2 cellular contexts compared by ENCODE assay signal in the genomic region with DNA sequence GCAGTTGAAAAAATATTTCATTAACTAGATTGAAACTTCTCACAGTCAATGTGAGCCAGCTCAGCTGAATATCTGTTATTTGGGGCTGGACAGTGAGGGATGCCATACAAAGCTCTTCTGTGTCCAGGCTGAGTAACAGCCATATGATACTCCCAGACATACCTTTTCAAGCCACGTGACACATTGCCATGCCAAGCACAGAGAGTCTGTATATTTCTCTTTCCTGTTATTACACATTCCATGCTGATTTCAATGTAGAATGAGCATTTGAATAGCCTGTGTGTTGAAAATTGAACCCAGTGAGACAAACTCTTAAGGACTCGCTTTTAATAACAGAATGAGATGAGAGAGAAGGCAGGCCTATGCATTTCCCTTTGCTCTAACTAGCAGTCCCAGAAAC.
TF ChIP-seq lines count a peak whose summit lies in the region.

No MANE protein-coding gene starts in this region.

TF ChIP-seq in SK-N-SH, 30 proteins besides CTCF, POLR2A, EP300 and RAD21 (continued from another document):
- TF ChIP-seq, protein P1, sequence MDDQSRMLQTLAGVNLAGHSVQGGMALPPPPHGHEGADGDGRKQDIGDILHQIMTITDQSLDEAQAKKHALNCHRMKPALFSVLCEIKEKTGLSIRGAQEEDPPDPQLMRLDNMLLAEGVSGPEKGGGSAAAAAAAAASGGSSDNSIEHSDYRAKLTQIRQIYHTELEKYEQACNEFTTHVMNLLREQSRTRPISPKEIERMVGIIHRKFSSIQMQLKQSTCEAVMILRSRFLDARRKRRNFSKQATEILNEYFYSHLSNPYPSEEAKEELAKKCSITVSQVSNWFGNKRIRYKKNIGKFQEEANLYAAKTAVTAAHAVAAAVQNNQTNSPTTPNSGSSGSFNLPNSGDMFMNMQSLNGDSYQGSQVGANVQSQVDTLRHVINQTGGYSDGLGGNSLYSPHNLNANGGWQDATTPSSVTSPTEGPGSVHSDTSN (IDR thresholded peaks at IDR 0.05), result 0 out of 2 replicates have a peak, but pooled peaks have one; percentile 25
- TF ChIP-seq, protein P2, sequence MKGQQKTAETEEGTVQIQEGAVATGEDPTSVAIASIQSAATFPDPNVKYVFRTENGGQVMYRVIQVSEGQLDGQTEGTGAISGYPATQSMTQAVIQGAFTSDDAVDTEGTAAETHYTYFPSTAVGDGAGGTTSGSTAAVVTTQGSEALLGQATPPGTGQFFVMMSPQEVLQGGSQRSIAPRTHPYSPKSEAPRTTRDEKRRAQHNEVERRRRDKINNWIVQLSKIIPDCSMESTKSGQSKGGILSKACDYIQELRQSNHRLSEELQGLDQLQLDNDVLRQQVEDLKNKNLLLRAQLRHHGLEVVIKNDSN (IDR thresholded peaks at IDR 0.05; ENCODE audit: borderline replicate concordance, low read depth), result peak; percentile 83

TF ChIP-seq in endothelial cell of umbilical vein, 7 proteins besides CTCF, POLR2A, EP300 and RAD21 (continued from another document):
- no peak for TF ChIP-seq JUN (IDR thresholded peaks at IDR 0.05; ENCODE audit: borderline replicate concordance, insufficient read depth, insufficient read length, low read depth)
TF ChIP-seq in endothelial cell of umbilical vein: peak in this region for 0.
